In genomic region chr3:100928638-100929428, GRCh38 we compare ENCODE assay signal across 14 cellular contexts.
DNase-seq lines count a peak whose midpoint lies in the region; ATAC-seq and TF ChIP-seq lines count a peak whose summit lies in the region.
"Had no signal": no experiment of that assay in that cellular context is flagged by ENCODE, and none has a peak within 500 bp of the region (broad histone marks: within the 10 kb centered on the region; RNA-seq: fewer than 3 reads in every experiment).

No MANE protein-coding gene starts in this region.

- H3K9me2 ChIP-seq in GM23248 (ENCODE audit: insufficient read depth), result no peaks in the 10 kb centered on the region

- intact Hi-C loops in Right ventricle myocardium superior (cut with DNase I), result no loop called here

- DNase-seq in GM23248, result peak; percentile 91
- peak; percentile 17 for DNase-seq in astrocyte of the hippocampus (ENCODE audit: low read depth, low spot score)
- DNase-seq in Right ventricle myocardium superior, result no peak
- peak; percentile 99 for DNase-seq in stromal cell of bone marrow (ENCODE audit: low read depth)
- no peak for DNase-seq in immature natural killer cell
- DNase-seq in cerebellar nuclear complex (lab: John Stamatoyannopoulos, UW), result no peak
- no peak for DNase-seq in WTC11 (ENCODE audit: low spot score)
- DNase-seq: H7; NCI-H748 treated with DMSO at 0.1 percent for 48 hours; stimulated activated naive CD8-positive, alpha-beta T cell treated with anti-CD3 and anti-CD28 coated beads, Interleukin-15, Interleukin-2, amounts not matched to agents 100 U/mL and 50 U/mL, for 24 hours had no signal

- H3K27me3 Mint-ChIP-seq in immature natural killer cell (ENCODE audit: low read depth in 3 of 3), result no peaks in the 10 kb centered on the region
- no peaks in the 10 kb centered on the region for H3K27me3 Mint-ChIP-seq in WTC11 (ENCODE audit: low read depth)
- H3K27me3 Mint-ChIP-seq: IgD-negative memory B cell had no signal

- H4K20me1 ChIP-seq in GM23248 (ENCODE audit: insufficient read depth), result no peaks in the 10 kb centered on the region

- no peak overlapping the region for H3K4me3 ChIP-seq in GM23248
- H3K4me3 ChIP-seq: lung had no signal

- TF ChIP-seq CTCF in WTC11 (IDR thresholded peaks at IDR 0.05), result no peak

- peak overlapping the region; percentile 65 for H3K27ac ChIP-seq in GM23248
- H3K27ac ChIP-seq: parathyroid adenoma had no signal

- H3K4me1 ChIP-seq in GM23248 (ENCODE audit: insufficient read depth), result peaks cover 19% of the 10 kb centered on the region
- H3K4me1 ChIP-seq: parathyroid adenoma had no signal

- H3K36me3 Mint-ChIP-seq in immature natural killer cell (no peaks in the 10 kb centered on the region), WTC11 (no peaks in the 10 kb centered on the region)
- H3K36me3 Mint-ChIP-seq: IgD-negative memory B cell had no signal

- H3K27ac Mint-ChIP-seq in immature natural killer cell, result no peak overlapping the region
- H3K27ac Mint-ChIP-seq in WTC11, result no peak overlapping the region
- H3K27ac Mint-ChIP-seq: IgD-negative memory B cell had no signal

- no peaks in the 10 kb centered on the region for H3K4me1 Mint-ChIP-seq in immature natural killer cell
- H3K4me1 Mint-ChIP-seq in WTC11, result peaks cover 4% of the 10 kb centered on the region; the same call in 1 of the 2 replicates

- ATAC-seq in Right ventricle myocardium superior (ENCODE audit: poor library complexity), result peak; percentile 81
- no peak for ATAC-seq in WTC11
- ATAC-seq: activated CD4-positive, CD25-positive, alpha-beta regulatory T cell treated with anti-CD3 and anti-CD28 coated beads, Interleukin-2, amount 50 U/mL, for 24 hours; stimulated activated naive CD8-positive, alpha-beta T cell treated with anti-CD3 and anti-CD28 coated beads, Interleukin-15, Interleukin-2, amounts not matched to agents 100 U/mL and 50 U/mL, for 24 hours had no signal

- peak overlapping the region; percentile 19 for H3K4me2 ChIP-seq in GM23248 (ENCODE audit: unreplicated experiment)

- CTCF ChIA-PET in WTC11 (lab: Charles Lee), result no interaction called here

- in situ Hi-C loops in GM23248 (cut with MboI), result no loop called here

- H3K9me3 Mint-ChIP-seq in immature natural killer cell (peaks cover 0 to 15% (median 0%) of the 10 kb centered on the region in 6 donors), WTC11 (no peaks in the 10 kb centered on the region; the same call in 1 of the 2 replicates)

- peak overlapping the region; percentile 44 for H2AFZ ChIP-seq in GM23248
- H2AFZ ChIP-seq: parathyroid adenoma had no signal

- no peaks in the 10 kb centered on the region for H3K27me3 ChIP-seq in GM23248 (replicated peaks; ENCODE audit: insufficient read depth)

- H3K9me3 ChIP-seq in GM23248 (ENCODE audit: low read depth), result no peaks in the 10 kb centered on the region

- POLR2A ChIA-PET in WTC11 (lab: Charles Lee), result no interaction called here

- 27 to 28% methylated on average over 6 of the region's 6 CpGs for WGBS in GM23248 (ENCODE audit: low coverage in 1 of 2, low lambda C conversion rate in 2 of 2, missing lambda C conversion rate in 2 of 2), 2 experiments

- H3K4me3 Mint-ChIP-seq in immature natural killer cell (no peak overlapping the region), WTC11 (no peak overlapping the region)
- H3K4me3 Mint-ChIP-seq: IgD-negative memory B cell had no signal

- H3K9ac ChIP-seq in GM23248, result peak overlapping the region; percentile 47
- H3K9ac ChIP-seq: parathyroid adenoma had no signal

- 0 out of 2 replicates have a peak, but pooled peaks cover 6% of the 10 kb centered on the region for H3F3A ChIP-seq in GM23248 (ENCODE audit: insufficient read depth)

- no peaks in the 10 kb centered on the region for H3K36me3 ChIP-seq in GM23248 (ENCODE audit: low read depth)

- H3K79me2 ChIP-seq in GM23248 (ENCODE audit: insufficient read depth), result no peaks in the 10 kb centered on the region
- H3K79me2 ChIP-seq: parathyroid adenoma had no signal

TF ChIP-seq in WTC11, 78 proteins besides CTCF, POLR2A, EP300 and RAD21:
- TF ChIP-seq EMX1 (CRISPR knock-in tag; IDR thresholded peaks at IDR 0.05) (no peak), FOXK1 (CRISPR knock-in tag; IDR thresholded peaks at IDR 0.05) (no peak), ERG (CRISPR knock-in tag; IDR thresholded peaks at IDR 0.05) (no peak), HMGA2 (CRISPR knock-in tag; IDR thresholded peaks at IDR 0.05) (no peak), TP53 (CRISPR knock-in tag; IDR thresholded peaks at IDR 0.05) (no peak), NFYB (CRISPR knock-in tag; conservative IDR thresholded peaks at IDR 0.05; ENCODE audit: low read depth) (no peak), ZBTB21 (CRISPR knock-in tag; IDR thresholded peaks at IDR 0.05; ENCODE audit: borderline replicate concordance) (no peak), NR1H2 (CRISPR knock-in tag; IDR thresholded peaks at IDR 0.05) (no peak), CREB1 (CRISPR knock-in tag; IDR thresholded peaks at IDR 0.05) (no peak), ZBTB43 (CRISPR knock-in tag; IDR thresholded peaks at IDR 0.05) (no peak)

Comparison
In these comparisons a context has a peak if more than half of its experiments do, and no peak if none do; other contexts are left out.
1. DNase-seq: peak in GM23248 (single experiment), astrocyte of the hippocampus (single experiment) and stromal cell of bone marrow (single experiment); none in Right ventricle myocardium superior (single experiment), immature natural killer cell (0 of 3), cerebellar nuclear complex (0 of 2) and WTC11 (single experiment).